29 cellular contexts compared by ENCODE assay signal in the genomic region with DNA sequence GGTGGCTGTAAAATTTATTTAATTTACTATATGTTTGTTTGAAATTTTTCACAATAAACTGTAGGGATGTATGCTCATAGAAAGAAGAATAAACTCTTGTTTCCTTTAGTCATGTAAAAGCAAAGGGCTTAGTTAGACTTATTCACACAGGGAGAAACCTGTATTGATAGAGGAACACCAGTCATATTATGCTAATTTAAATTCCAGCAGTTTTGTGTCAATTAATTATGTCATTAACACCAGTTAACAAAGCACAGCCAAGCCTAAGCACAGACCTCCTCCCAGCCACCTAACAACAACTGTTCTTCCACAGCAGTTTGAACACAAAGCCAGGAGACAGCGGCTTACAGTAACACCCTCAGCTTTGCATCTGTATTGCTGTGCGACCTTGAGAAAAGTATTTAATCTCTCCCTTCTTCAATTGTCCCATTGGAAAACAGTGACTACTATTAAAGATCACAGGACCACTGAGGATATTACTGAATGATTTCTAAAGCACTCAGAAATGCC.
"Had no signal": no experiment of that assay in that cellular context is flagged by ENCODE, and none has a peak within 500 bp of the region (broad histone marks: within the 10 kb centered on the region; RNA-seq: fewer than 3 reads in every experiment).

No MANE protein-coding gene starts in this region.

- H3K27me3 ChIP-seq: ovary, right lobe of liver, sigmoid colon, stomach, thyroid gland, tibial nerve, upper lobe of right lung, vagina had no signal

- H3K27ac Mint-ChIP-seq: naive thymus-derived CD4-positive, alpha-beta T cell; natural killer cell; nephron; progenitor cell of endocrine pancreas; stimulated activated effector memory CD8-positive, alpha-beta T cell treated with anti-CD3 and anti-CD28 coated beads, Interleukin-12 subunit alpha, Interleukin-12 subunit beta, amount 100 ng/mL, for 72 hours; stimulated activated naive B cell treated with anti-CD40 and anti-IgM and Interleukin-4, amounts not matched to agents 10 μg/mL and 1 μg/mL and 100 μg/mL, for 72 hours; stimulated activated naive CD8-positive, alpha-beta T cell treated with anti-CD3 and anti-CD28 coated beads, Interleukin-15, Interleukin-2, amounts not matched to agents 100 ng/mL and 50 ng/mL, for 24 hours had no signal

- H3K27ac ChIP-seq: ovary, parathyroid adenoma, psoas muscle, right lobe of liver, sigmoid colon, stomach, thoracic aorta, thyroid gland, tibial nerve, upper lobe of right lung, vagina had no signal

- H3K27me3 Mint-ChIP-seq: naive thymus-derived CD4-positive, alpha-beta T cell; progenitor cell of endocrine pancreas; stimulated activated naive B cell treated with anti-CD40 and anti-IgM and Interleukin-4, amounts not matched to agents 10 μg/mL and 1 μg/mL and 100 μg/mL, for 72 hours; stimulated activated naive CD8-positive, alpha-beta T cell treated with anti-CD3 and anti-CD28 coated beads, Interleukin-15, Interleukin-2, amounts not matched to agents 100 ng/mL and 50 ng/mL, for 24 hours had no signal

- H3K9me3 ChIP-seq: ovary, psoas muscle, right lobe of liver, thoracic aorta, thyroid gland, upper lobe of right lung, vagina had no signal

- H3K4me1 ChIP-seq: parathyroid adenoma, psoas muscle, right lobe of liver, sigmoid colon, stomach, thyroid gland, tibial nerve, upper lobe of right lung, vagina had no signal

- H3K36me3 ChIP-seq: ovary, right lobe of liver, sigmoid colon, stomach, thoracic aorta, thyroid gland, tibial nerve, upper lobe of right lung, vagina had no signal

- DNase-seq: naive thymus-derived CD4-positive, alpha-beta T cell; natural killer cell; occipital lobe; ovary; posterior cingulate gyrus; psoas muscle; right cardiac atrium; right lobe of liver; sigmoid colon; small intestine; stimulated activated CD4-positive, alpha-beta T cell treated with anti-CD3 and anti-CD28 coated beads, Interleukin-15, amount 100 ng/mL, for 24 hours; stimulated activated CD4-positive, alpha-beta T cell treated with anti-CD3 and anti-CD28 coated beads, Interleukin-2, amount 100 ng/mL, for 24 hours; stimulated activated CD4-positive, alpha-beta T cell treated with anti-CD3 and anti-CD28 coated beads, Interleukin-2, amount 100 ng/mL, for 48 hours; stimulated activated CD4-positive, alpha-beta T cell treated with anti-CD3 and anti-CD28 coated beads, Interleukin-4, amount 100 ng/mL, for 24 hours; stimulated activated naive B cell treated with anti-CD40 and anti-IgM and Interleukin-4, amounts not matched to agents 10 μg/mL and 1 μg/mL and 100 μg/mL, for 72 hours; stimulated activated naive CD4-positive, alpha-beta T cell treated with Interleukin-2 at 50 U/mL for 16 hours; stomach; thyroid gland; trophoblast cell; upper lobe of right lung had no signal

- ATAC-seq: naive thymus-derived CD4-positive, alpha-beta T cell; natural killer cell; psoas muscle; right cardiac atrium; right lobe of liver; stimulated activated effector memory CD8-positive, alpha-beta T cell treated with anti-CD3 and anti-CD28 coated beads, Interleukin-12 subunit alpha, Interleukin-12 subunit beta, amount 100 ng/mL, for 72 hours; stimulated activated naive B cell treated with anti-CD40 and anti-IgM and Interleukin-4, amounts not matched to agents 10 μg/mL and 1 μg/mL and 100 μg/mL, for 72 hours; upper lobe of right lung had no signal

- H3K4me1 Mint-ChIP-seq: naive thymus-derived CD4-positive, alpha-beta T cell; natural killer cell; nephron; neural crest cell; stimulated activated effector memory CD8-positive, alpha-beta T cell treated with anti-CD3 and anti-CD28 coated beads, Interleukin-12 subunit alpha, Interleukin-12 subunit beta, amount 100 ng/mL, for 72 hours; stimulated activated naive B cell treated with anti-CD40 and anti-IgM and Interleukin-4, amounts not matched to agents 10 μg/mL and 1 μg/mL and 100 μg/mL, for 72 hours had no signal

- H3K36me3 Mint-ChIP-seq: naive thymus-derived CD4-positive, alpha-beta T cell; natural killer cell; stimulated activated effector memory CD8-positive, alpha-beta T cell treated with anti-CD3 and anti-CD28 coated beads, Interleukin-12 subunit alpha, Interleukin-12 subunit beta, amount 100 ng/mL, for 72 hours; stimulated activated naive B cell treated with anti-CD40 and anti-IgM and Interleukin-4, amounts not matched to agents 10 μg/mL and 1 μg/mL and 100 μg/mL, for 72 hours had no signal

- H3K9ac ChIP-seq: parathyroid adenoma had no signal

- H2AFZ ChIP-seq: parathyroid adenoma had no signal

- H3K9me3 Mint-ChIP-seq: stimulated activated naive CD8-positive, alpha-beta T cell treated with anti-CD3 and anti-CD28 coated beads, Interleukin-15, Interleukin-2, amounts not matched to agents 100 ng/mL and 50 ng/mL, for 24 hours had no signal

- H3K4me3 ChIP-seq: ovary, psoas muscle, right lobe of liver, sigmoid colon, stomach, thoracic aorta, thyroid gland, tibial nerve, upper lobe of right lung, vagina had no signal

- H3K4me3 Mint-ChIP-seq: naive thymus-derived CD4-positive, alpha-beta T cell; natural killer cell; nephron; neural crest cell; stimulated activated effector memory CD8-positive, alpha-beta T cell treated with anti-CD3 and anti-CD28 coated beads, Interleukin-12 subunit alpha, Interleukin-12 subunit beta, amount 100 ng/mL, for 72 hours; stimulated activated naive B cell treated with anti-CD40 and anti-IgM and Interleukin-4, amounts not matched to agents 10 μg/mL and 1 μg/mL and 100 μg/mL, for 72 hours; stimulated activated naive CD8-positive, alpha-beta T cell treated with anti-CD3 and anti-CD28 coated beads, Interleukin-15, Interleukin-2, amounts not matched to agents 100 ng/mL and 50 ng/mL, for 24 hours had no signal

- H3K79me2 ChIP-seq: parathyroid adenoma had no signal
